In genomic region chr19:49113762-49114629, GRCh38 we compare ENCODE assay signal across 1 cellular context.
TF ChIP-seq lines count a peak whose summit lies in the region.

Gene LIN7B, plus strand, starts transcription at chr19:49114370. Its CDS starts 35 bp downstream, at chr19:49114405.

TF ChIP-seq in GM23338, 12 proteins besides CTCF, POLR2A, EP300 and RAD21 (continued from another document):
- TF ChIP-seq ETS1 (IDR thresholded peaks at IDR 0.05): no peak
